Comparison of ENCODE assay signal across 8 cellular contexts in the genomic region with DNA sequence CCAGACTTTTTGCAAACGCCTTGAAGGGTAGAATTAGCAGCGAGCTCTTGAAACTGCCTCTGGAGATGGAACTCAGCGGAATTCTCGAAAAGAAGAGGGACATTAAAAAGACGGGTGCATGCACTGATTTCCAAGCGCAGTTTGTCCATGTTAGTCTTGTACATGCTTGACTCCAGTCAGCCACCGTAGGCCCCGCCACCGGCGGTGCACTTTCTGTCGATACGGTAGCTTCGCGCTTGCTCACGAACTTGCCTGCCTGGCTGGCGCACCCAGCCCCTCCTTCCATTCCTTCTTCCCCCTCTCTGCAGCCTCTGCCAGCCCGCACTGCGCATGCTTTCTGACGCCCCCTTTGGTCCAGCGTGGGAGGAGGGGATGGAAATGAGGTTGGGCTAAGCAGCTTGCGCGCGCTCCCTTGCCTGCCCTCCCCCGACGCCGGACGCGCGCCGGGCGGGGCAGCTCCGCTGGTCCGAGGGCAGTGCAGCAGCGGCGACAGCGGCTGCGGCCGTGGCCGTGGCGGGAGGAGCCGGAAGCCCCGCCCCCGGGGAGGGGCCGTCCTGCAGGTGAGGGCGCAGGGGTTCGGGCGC. TPM values are rescaled to one million over a fixed set of nuclear protein-coding genes. Genes with fewer than 3 reads are reported as not detected.
DNase-seq lines count a peak whose midpoint lies in the region; ATAC-seq and TF ChIP-seq lines count a peak whose summit lies in the region.

A gene with protein sequence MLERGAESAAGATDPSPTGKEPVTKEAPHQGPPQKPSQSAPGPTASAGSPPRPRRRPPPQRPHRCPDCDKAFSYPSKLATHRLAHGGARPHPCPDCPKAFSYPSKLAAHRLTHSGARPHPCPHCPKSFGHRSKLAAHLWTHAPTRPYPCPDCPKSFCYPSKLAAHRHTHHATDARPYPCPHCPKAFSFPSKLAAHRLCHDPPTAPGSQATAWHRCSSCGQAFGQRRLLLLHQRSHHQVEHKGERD (plus strand): TSS at position 227 of the 584 bp plus-strand sequence. CDS start 1,235 bp downstream, outside the sequence.

- peak within 1 kb of the TSS; percentile 98 for H3K27ac Mint-ChIP-seq in activated CD4-positive, alpha-beta memory T cell treated with anti-CD3 and anti-CD28 coated beads, Interleukin-2, amount 10 ng/mL, durations not matched to agents 7 days and 5 days

- no peaks in the 10 kb centered on the region for H3K9me3 ChIP-seq in ectodermal cell (ENCODE audit: control insufficient read depth, low read length)

- TF ChIP-seq CTCF in C4-2B (conservative IDR thresholded peaks at IDR 0.05): no peak

- no peaks in the 10 kb centered on the region for H3K9me3 Mint-ChIP-seq in activated CD4-positive, alpha-beta memory T cell treated with anti-CD3 and anti-CD28 coated beads, Interleukin-2, amount 10 ng/mL, durations not matched to agents 7 days and 5 days

- no peaks in the 10 kb centered on the region for H3K27me3 Mint-ChIP-seq in activated CD4-positive, alpha-beta memory T cell treated with anti-CD3 and anti-CD28 coated beads, Interleukin-2, amount 10 ng/mL, durations not matched to agents 7 days and 5 days

- H3K36me3 ChIP-seq in ectodermal cell (ENCODE audit: control insufficient read depth, insufficient read depth, low read length): peaks cover under 1% of the 10 kb centered on the region

- peak; percentile 61 for ATAC-seq in GM19351 (IDR thresholded peaks at IDR 0.05; ENCODE audit: unreplicated experiment)
- peak; percentile 53 for ATAC-seq in HG03521 (IDR thresholded peaks at IDR 0.05; ENCODE audit: unreplicated experiment)

- 1% methylated on average over 47 of the region's 47 CpGs for WGBS in ectodermal cell, 2 experiments

- H3K27ac ChIP-seq in C4-2B: peak within 1 kb of the TSS; percentile 86
- peak within 1 kb of the TSS; percentile 86 for H3K27ac ChIP-seq in ectodermal cell (ENCODE audit: insufficient read depth, low read depth, low read length, poor library complexity, severe bottlenecking)

- H3K4me1 ChIP-seq in ectodermal cell (ENCODE audit: control insufficient read depth, insufficient read depth, low read length): peaks cover 10% of the 10 kb centered on the region

- peaks cover 26% of the 10 kb centered on the region for H3K4me1 Mint-ChIP-seq in activated CD4-positive, alpha-beta memory T cell treated with anti-CD3 and anti-CD28 coated beads, Interleukin-2, amount 10 ng/mL, durations not matched to agents 7 days and 5 days

- CTCF ChIA-PET in activated CD4-positive, alpha-beta memory T cell treated with anti-CD3 and anti-CD28 coated beads, Interleukin-2, amount 10 ng/mL, durations not matched to agents 7 days and 5 days (lab: Charles Lee): interaction anchor here (0.6 to 3.7 kb wide), 10 partner anchors 8 to 192 kb away, joined by 3 to 27 read pairs (median 5); a partner anchor contains a TSS

- DNase-seq in NCI-H774 (lab: John Stamatoyannopoulos, UW) (peak; percentile 96), lung microvascular endothelial cell (ENCODE audit: low read depth in 2 of 2) (peak; percentile 89 to 95)
- peak; percentile 89 for DNase-seq in activated CD4-positive, alpha-beta memory T cell treated with anti-CD3 and anti-CD28 coated beads, Interleukin-2, amount 10 ng/mL, durations not matched to agents 7 days and 5 days
- peak; percentile 66 to 78 (median 77) for DNase-seq in stimulated activated CD4-positive, alpha-beta T cell treated with anti-CD3 and anti-CD28 coated beads, TNF-alpha, amount 100 ng/mL, for 4 hours (ENCODE audit: low read depth in 3 of 3)

- H3K4me3 ChIP-seq in ectodermal cell (ENCODE audit: insufficient read depth, low read depth, low read length): peak within 1 kb of the TSS; percentile 33

- POLR2A ChIA-PET in activated CD4-positive, alpha-beta memory T cell treated with anti-CD3 and anti-CD28 coated beads, Interleukin-2, amount 10 ng/mL, durations not matched to agents 7 days and 5 days (lab: Charles Lee): interaction anchor here (0.6 to 3.0 kb wide), 18 partner anchors 9 to 221 kb away, joined by 3 to 27 read pairs (median 4); a partner anchor contains a TSS

- no peaks in the 10 kb centered on the region for H3K27me3 ChIP-seq in ectodermal cell (ENCODE audit: control insufficient read depth, insufficient read depth, low read length, poor library complexity, severe bottlenecking)

- peak within 1 kb of the TSS; percentile 86 for H3K4me3 Mint-ChIP-seq in activated CD4-positive, alpha-beta memory T cell treated with anti-CD3 and anti-CD28 coated beads, Interleukin-2, amount 10 ng/mL, durations not matched to agents 7 days and 5 days

- H3K36me3 Mint-ChIP-seq in activated CD4-positive, alpha-beta memory T cell treated with anti-CD3 and anti-CD28 coated beads, Interleukin-2, amount 10 ng/mL, durations not matched to agents 7 days and 5 days (ENCODE audit: low read depth): peaks cover 14% of the 10 kb centered on the region

RNA-seq across cellular contexts. Expression of the gene that starts here (rescaled TPM):
- 1 to 10 TPM; 4.1 to 4.8 TPM for total RNA-seq in activated CD4-positive, alpha-beta memory T cell treated with anti-CD3 and anti-CD28 coated beads, Interleukin-2, amount 10 ng/mL, durations not matched to agents 7 days and 5 days
- polyA plus RNA-seq in ectodermal cell (2013, experiment 1 of 4): 0.56 TPM
- polyA plus RNA-seq in ectodermal cell (2013, experiment 2 of 4): 0.48 TPM
- 0.75 TPM for polyA plus RNA-seq in ectodermal cell (2013, experiment 3 of 4)
- polyA plus RNA-seq in ectodermal cell (2013, experiment 4 of 4): 0.61 TPM
- 0.20 and 0.22 TPM in 2 replicates for total RNA-seq in lung microvascular endothelial cell

Comparison
In these comparisons a context has a peak if more than half of its experiments do, and no peak if none do; other contexts are left out.
1. Peak in every context shown above with its lines: DNase-seq, ATAC-seq, H3K4me3 ChIP-seq and H3K27ac ChIP-seq.
2. Peak in DNase-seq in lung microvascular endothelial cell; RNA of the gene not detected or under 1 TPM.